In the genomic region with DNA sequence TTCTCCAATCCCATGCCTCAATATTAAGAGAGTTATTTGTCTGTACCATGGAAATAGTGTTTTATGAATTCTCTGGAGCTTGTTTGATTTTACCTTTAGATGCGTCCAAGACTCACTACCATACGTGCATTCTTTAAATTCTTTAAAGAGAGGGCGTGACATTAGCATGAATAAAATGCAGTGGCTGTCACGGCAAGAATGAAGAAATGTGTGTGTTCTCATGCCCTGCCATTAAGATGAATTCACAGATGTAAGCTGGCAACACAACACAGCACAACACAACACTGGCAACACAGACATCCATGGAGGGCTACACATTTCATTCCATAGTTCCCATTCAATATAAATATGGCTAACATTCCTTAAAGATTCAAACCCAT, we compare ENCODE assay signal across 16 cellular contexts.
A peak's percentile ranks its signal among the peaks of the same experiment; 100 is the strongest.
DNase-seq lines count a peak whose midpoint lies in the region; ATAC-seq, FAIRE-seq and TF ChIP-seq lines count a peak whose summit lies in the region.
"Had no signal": no experiment of that assay in that cellular context is flagged by ENCODE, and none has a peak within 500 bp of the region (broad histone marks: within the 10 kb centered on the region; RNA-seq: fewer than 3 reads in every experiment).

No MANE protein-coding gene starts in this region.

- no peak overlapping the region for H2BK15ac ChIP-seq in mesendoderm (replicated peaks; ENCODE audit: low read depth)

- H2BK5ac ChIP-seq in mesendoderm (ENCODE audit: low read length), result no peak overlapping the region

- H3K4me1 ChIP-seq in mesendoderm (ENCODE audit: control insufficient read depth, low read depth, low read length), result peaks cover 1% of the 10 kb centered on the region

- intact Hi-C loops in dorsolateral prefrontal cortex (cut with DNase I), result loop anchor here in 1 of 2 donors (10.0 kb wide), 1 partner anchor 211 kb away; a partner anchor contains a TSS

- H3K4me1 Mint-ChIP-seq in activated T-cell treated with anti-CD3 and anti-CD28 coated beads, Interleukin-2, amount 50 U/mL, for 4 hours (ENCODE audit: low read depth), result no peaks in the 10 kb centered on the region

- H3K56ac ChIP-seq in mesendoderm (ENCODE audit: low read length), result no peak overlapping the region

- peaks cover 12% of the 10 kb centered on the region for H3K27me3 Mint-ChIP-seq in activated T-cell treated with anti-CD3 and anti-CD28 coated beads, Interleukin-2, amount 50 U/mL, for 4 hours (ENCODE audit: low read depth)
- H3K27me3 Mint-ChIP-seq: progenitor cell of endocrine pancreas had no signal

- FAIRE-seq in bronchial epithelial cell (lab: Jason Lieb, UNC), result no peak
- FAIRE-seq: HepG2 had no signal

- no CpG with 5 or more reads among the region's 4 CpGs for WGBS in mesendoderm (ENCODE audit: extremely low coverage, insufficient coverage, low lambda C conversion rate)

- TF ChIP-seq CTCF in AG10803 (conservative IDR thresholded peaks at IDR 0.05; ENCODE audit: low read length) (no peak), bronchial epithelial cell (IDR thresholded peaks at IDR 0.05; ENCODE audit: insufficient read depth, low read length, severe bottlenecking) (no peak), dorsolateral prefrontal cortex (IDR thresholded peaks at IDR 0.05 in 54 of 56, conservative IDR thresholded peaks at IDR 0.05 in 2 of 56; ENCODE audit: low read depth in 1 of 56, partially characterized antibody in 56 of 56) (no peak)

- H2BK120ac ChIP-seq in mesendoderm (ENCODE audit: low read depth, low read length), result no peak overlapping the region

- no peaks in the 10 kb centered on the region for H3K9me3 Mint-ChIP-seq in activated T-cell treated with anti-CD3 and anti-CD28 coated beads, Interleukin-2, amount 50 U/mL, for 4 hours

- H3K27me3 ChIP-seq in bronchial epithelial cell (ENCODE audit: control insufficient read depth, insufficient read depth, low read length), result peaks cover 1% of the 10 kb centered on the region
- H3K27me3 ChIP-seq in mesendoderm (ENCODE audit: insufficient read depth, low read length, poor library complexity), result no peaks in the 10 kb centered on the region
- no peaks in the 10 kb centered on the region for H3K27me3 ChIP-seq in dorsolateral prefrontal cortex
- H3K27me3 ChIP-seq: transverse colon had no signal

- H3K23ac ChIP-seq in mesendoderm (ENCODE audit: low read length), result no peak overlapping the region

- H2AK5ac ChIP-seq in mesendoderm (ENCODE audit: low read length), result no peak overlapping the region

- H3K18ac ChIP-seq in mesendoderm (ENCODE audit: low read length), result no peak overlapping the region

- H4K5ac ChIP-seq in mesendoderm (ENCODE audit: low read length), result no peak overlapping the region

- H3K4ac ChIP-seq in mesendoderm (ENCODE audit: low read depth, low read length), result no peak overlapping the region

- no peak overlapping the region for H3K9ac ChIP-seq in mesendoderm (ENCODE audit: low read length)

- no peaks in the 10 kb centered on the region for H3K79me1 ChIP-seq in mesendoderm (ENCODE audit: low read length)

- H3K4me2 ChIP-seq in mesendoderm (ENCODE audit: low read length), result no peak overlapping the region

- no peaks in the 10 kb centered on the region for H3K79me2 ChIP-seq in mesendoderm (ENCODE audit: control insufficient read depth, insufficient read depth, low read length)

- H4K8ac ChIP-seq in mesendoderm (ENCODE audit: low read depth, low read length), result no peak overlapping the region

- ATAC-seq in activated T-cell treated with anti-CD3 and anti-CD28 coated beads, Interleukin-2, amount 50 U/mL, for 4 hours, result no peak
- no peak for ATAC-seq in HG03175 (IDR thresholded peaks at IDR 0.05; ENCODE audit: unreplicated experiment)
- ATAC-seq: activated CD8-positive, alpha-beta T cell treated with anti-CD3 and anti-CD28 coated beads, Interleukin-2, amount 10 ng/mL, durations not matched to agents 7 days and 5 days; HepG2; mucosa of descending colon had no signal

- H3K36me3 Mint-ChIP-seq in activated T-cell treated with anti-CD3 and anti-CD28 coated beads, Interleukin-2, amount 50 U/mL, for 4 hours (ENCODE audit: insufficient read depth), result no peaks in the 10 kb centered on the region

- H3K27ac ChIP-seq in mesendoderm (ENCODE audit: low read depth, low read length) (no peak overlapping the region), dorsolateral prefrontal cortex (peak overlapping the region in 18 of 59 donors; percentile 10 to 68 (median 48))

- H3K36me3 ChIP-seq in bronchial epithelial cell (ENCODE audit: control insufficient read depth, insufficient read depth, low read length) (no peaks in the 10 kb centered on the region), mesendoderm (ENCODE audit: control insufficient read depth, insufficient read depth, low read length) (no peaks in the 10 kb centered on the region)
- H3K36me3 ChIP-seq: transverse colon had no signal

- H3K4me3 ChIP-seq in AG10803 (ENCODE audit: low read length) (no peak overlapping the region), bronchial epithelial cell (ENCODE audit: low read depth, low read length) (no peak overlapping the region), mesendoderm (ENCODE audit: low read length) (no peak overlapping the region), dorsolateral prefrontal cortex (peak overlapping the region in 1 of 59 donors; percentile 7)
- H3K4me3 ChIP-seq: mucosa of descending colon, transverse colon had no signal

- DNase-seq in AG10803 (ENCODE audit: low read depth) (peak; percentile 39), NCI-H226 (peak; percentile 82), bronchial epithelial cell (ENCODE audit: low read depth) (peak; percentile 40), mesendoderm (peak; percentile 75), cortex of kidney (lab: John Stamatoyannopoulos, UW) (no peak), dorsolateral prefrontal cortex (no peak)
- DNase-seq in activated T-cell treated with anti-CD3 and anti-CD28 coated beads, Interleukin-2, amount 50 U/mL, for 4 hours, result no peak
- DNase-seq: activated CD8-positive, alpha-beta T cell treated with anti-CD3 and anti-CD28 coated beads, Interleukin-2, amount 10 ng/mL, durations not matched to agents 7 days and 5 days; activated effector memory CD4-positive, alpha-beta T cell treated with anti-CD3 and anti-CD28 coated beads, Interleukin-2, amount 50 U/mL, for 16 hours; mucosa of descending colon; NCI-H446; stimulated activated CD8-positive, alpha-beta memory T cell treated with anti-CD3 and anti-CD28 coated beads, Interleukin-4, amount 100 ng/mL, for 48 hours; transverse colon had no signal

- no peak overlapping the region for H3K4me3 Mint-ChIP-seq in activated T-cell treated with anti-CD3 and anti-CD28 coated beads, Interleukin-2, amount 50 U/mL, for 4 hours
- H3K4me3 Mint-ChIP-seq: activated CD8-positive, alpha-beta T cell treated with anti-CD3 and anti-CD28 coated beads, Interleukin-2, amount 10 ng/mL, durations not matched to agents 7 days and 5 days had no signal

Comparison
In these comparisons a context has a peak if more than half of its experiments do, and no peak if none do; other contexts are left out.
1. DNase-seq: peak in AG10803 (single experiment), NCI-H226 (single experiment), bronchial epithelial cell (single experiment) and mesendoderm (single experiment); none in cortex of kidney (single experiment), activated T-cell treated with anti-CD3 and anti-CD28 coated beads, Interleukin-2, amount 50 U/mL, for 4 hours (single experiment) and dorsolateral prefrontal cortex (0 of 10).